ENCODE assay signal across 10 cellular contexts in genomic region chr10:14569274-14570060, GRCh38.
DNase-seq lines count a peak whose midpoint lies in the region; TF ChIP-seq lines count a peak whose summit lies in the region.
"Had no signal": no experiment of that assay in that cellular context is flagged by ENCODE, and none has a peak within 500 bp of the region (broad histone marks: within the 10 kb centered on the region; RNA-seq: fewer than 3 reads in every experiment).

No MANE protein-coding gene starts in this region.

- H3K4me1 ChIP-seq in mucosa of rectum (ENCODE audit: control insufficient read depth in 2 of 2, insufficient read depth in 2 of 2, low read length in 2 of 2) (peaks cover 21 to 26% of the 10 kb centered on the region in 2 donors), ovary (ENCODE audit: insufficient read depth) (peaks cover 3% of the 10 kb centered on the region)

- H3K9ac ChIP-seq in mucosa of rectum (ENCODE audit: low read depth in 1 of 2, low read length in 2 of 2), result peak overlapping the region in 1 of 2 donors; percentile 1

- no peak overlapping the region for H3K4me3 Mint-ChIP-seq in osteocyte (ENCODE audit: unreplicated experiment)
- H3K4me3 Mint-ChIP-seq: brain had no signal

- H3K9me3 Mint-ChIP-seq in osteocyte (ENCODE audit: unreplicated experiment), result no peaks in the 10 kb centered on the region

- no peak for TF ChIP-seq EP300 in ovary (IDR thresholded peaks at IDR 0.05)

- H3K27me3 ChIP-seq in mucosa of rectum (ENCODE audit: control insufficient read depth in 2 of 2, insufficient read depth in 2 of 2, low read length in 2 of 2) (no peaks in the 10 kb centered on the region), ovary (no peaks in the 10 kb centered on the region)

- no peak for TF ChIP-seq CTCF in ovary (IDR thresholded peaks at IDR 0.05)
- no peak for TF ChIP-seq CTCF in osteocyte (IDR thresholded peaks at IDR 0.05)

- H3K36me3 Mint-ChIP-seq in osteocyte (ENCODE audit: unreplicated experiment), result peaks cover 34% of the 10 kb centered on the region

- no peak for TF ChIP-seq POLR2A in ovary (IDR thresholded peaks at IDR 0.05)

- WGBS in ovary, 3 donors, result 87 to 89% (median 88%) methylated on average over 9 of the region's 9 CpGs

- peak; percentile 39 for DNase-seq in stimulated activated CD4-positive, alpha-beta T cell treated with anti-CD3 and anti-CD28 coated beads, Interleukin-4, amount 100 ng/mL, for 24 hours
- no peak for DNase-seq in stimulated activated CD4-positive, alpha-beta T cell treated with anti-CD3 and anti-CD28 coated beads, Interleukin-1b, Interleukin-23, amount 100 ng/mL, for 48 hours
- DNase-seq in ureter (ENCODE audit: low spot score) (peak; percentile 58), ovary (no peak), NCI-H2227 (lab: John Stamatoyannopoulos, UW; ENCODE audit: unreplicated experiment) (no peak), osteocyte (ENCODE audit: extremely low spot score, unreplicated experiment) (no peak)
- DNase-seq: NCI-H1105 had no signal

- H3K27me3 Mint-ChIP-seq in osteocyte (ENCODE audit: unreplicated experiment), result no peaks in the 10 kb centered on the region
- H3K27me3 Mint-ChIP-seq: brain had no signal

- peaks cover 24% of the 10 kb centered on the region for H3K4me1 Mint-ChIP-seq in osteocyte (ENCODE audit: unreplicated experiment)

- H3K4me3 ChIP-seq in mucosa of rectum (ENCODE audit: low read length in 2 of 2), result peak overlapping the region in 1 of 2 donors; percentile 28
- H3K4me3 ChIP-seq in ovary, result no peak overlapping the region

- intact Hi-C loops in ovary (cut with DNase I), result no loop called here

- H3K27ac ChIP-seq in angular gyrus (ENCODE audit: low read depth, low read length) (peak overlapping the region; percentile 100), mucosa of rectum (ENCODE audit: low read depth in 2 of 2, low read length in 2 of 2) (peak overlapping the region; percentile 30 to 61), ovary (no peak overlapping the region)

- no peak overlapping the region for H3K27ac Mint-ChIP-seq in osteocyte (ENCODE audit: unreplicated experiment)

- H3K9me3 ChIP-seq in mucosa of rectum (ENCODE audit: control insufficient read depth in 2 of 2, low read length in 2 of 2), result no peaks in the 10 kb centered on the region
- H3K9me3 ChIP-seq in ovary, result no peaks in the 10 kb centered on the region

- H3K36me3 ChIP-seq in mucosa of rectum (ENCODE audit: control insufficient read depth in 2 of 2, insufficient read depth in 2 of 2, low read length in 2 of 2), result peaks cover 2 to 18% of the 10 kb centered on the region in 2 donors
- H3K36me3 ChIP-seq in ovary, result no peaks in the 10 kb centered on the region

Comparison
In these comparisons a context has a peak if more than half of its experiments do, and no peak if none do; other contexts are left out.
1. DNase-seq: peak in stimulated activated CD4-positive, alpha-beta T cell treated with anti-CD3 and anti-CD28 coated beads, Interleukin-4, amount 100 ng/mL, for 24 hours (single experiment) and ureter (single experiment); none in stimulated activated CD4-positive, alpha-beta T cell treated with anti-CD3 and anti-CD28 coated beads, Interleukin-1b, Interleukin-23, amount 100 ng/mL, for 48 hours (single experiment), ovary (0 of 5), NCI-H2227 (single experiment) and osteocyte (single experiment).
2. H3K27ac ChIP-seq: peak in angular gyrus (single experiment) and mucosa of rectum (2 of 2); none in ovary (0 of 2).